In the genomic region with DNA sequence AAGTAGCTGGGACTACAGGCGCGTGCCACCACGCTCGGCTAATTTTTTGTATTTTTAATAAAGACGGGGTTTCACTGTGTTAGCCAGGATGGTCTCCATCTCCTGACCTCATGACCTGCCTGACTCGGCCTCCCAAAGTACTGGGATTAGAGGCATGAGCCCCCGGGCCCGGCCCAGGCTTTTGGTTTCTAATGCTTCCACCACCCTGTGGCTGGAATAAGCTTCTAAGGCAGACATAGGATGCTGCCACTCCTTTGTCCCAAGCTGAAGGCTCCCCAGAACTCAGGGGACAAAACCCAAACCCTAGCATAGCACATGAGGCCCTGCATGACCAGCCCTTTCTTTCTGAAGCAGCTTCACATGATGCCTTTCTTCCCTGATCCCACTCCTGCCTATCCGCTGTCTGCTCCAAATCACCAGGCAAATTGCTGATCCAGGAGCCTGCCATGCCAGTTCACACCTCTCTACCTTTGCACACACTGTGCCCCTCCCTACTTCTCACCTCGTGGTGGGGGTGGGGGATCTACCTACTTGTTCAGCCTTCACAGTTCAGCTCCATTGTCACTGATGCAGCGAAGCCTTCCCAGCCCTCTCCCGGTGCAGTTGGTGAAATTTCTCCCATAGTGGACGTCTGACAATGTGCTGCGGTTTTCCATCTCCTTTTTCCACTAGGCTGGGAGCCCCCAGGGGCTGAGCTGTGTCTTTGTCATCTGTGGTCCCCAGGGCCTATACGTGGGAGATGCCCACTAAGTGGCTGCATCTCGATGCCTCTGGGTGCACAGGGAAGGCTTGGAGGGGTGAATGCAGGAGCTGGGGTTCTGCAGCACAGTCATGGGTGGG, we compare ENCODE assay signal across 19 cellular contexts.
"Had no signal": no experiment of that assay in that cellular context is flagged by ENCODE, and none has a peak within 500 bp of the region (broad histone marks: within the 10 kb centered on the region; RNA-seq: fewer than 3 reads in every experiment).

No MANE protein-coding gene starts in this region.

- DNase-seq: activated CD4-positive, alpha-beta T cell treated with anti-CD3 and anti-CD28 coated beads, Interleukin-2, amount 50 U/mL, for 4 hours; activated effector memory CD4-positive, alpha-beta T cell treated with anti-CD3 and anti-CD28 coated beads, Interleukin-2, amount 50 U/mL, for 16 hours; activated naive CD4-positive, alpha-beta T cell treated with anti-CD3 and anti-CD28 coated beads, Interleukin-2, amount 50 U/mL, for 16 hours; activated T-cell treated with anti-CD3 and anti-CD28 coated beads, Interleukin-2, amount 50 U/mL, for 72 hours; cerebellar nuclear complex; cortex of kidney; heart left ventricle; kidney glomerular epithelial cell; left ventricle myocardium inferior; mammary epithelial cell; right cardiac atrium; small intestine; stimulated activated CD4-positive, alpha-beta T cell treated with anti-CD3 and anti-CD28 coated beads, Interleukin-4, amount 100 ng/mL, for 4 hours; testis; upper lobe of right lung had no signal

- H3K27me3 ChIP-seq: breast epithelium, testis, upper lobe of right lung had no signal

- H3K4me3 ChIP-seq: breast epithelium, gastroesophageal sphincter, heart left ventricle, left ventricle myocardium inferior, prostate gland, testis, upper lobe of right lung had no signal

- H3K36me3 Mint-ChIP-seq: stimulated activated memory B cell treated with anti-CD40 and anti-IgM and Interleukin-4, amounts not matched to agents 10 μg/mL and 1 μg/mL and 100 μg/mL, for 72 hours had no signal

- H3K9me3 ChIP-seq: breast epithelium, gastroesophageal sphincter, heart left ventricle, left ventricle myocardium inferior, prostate gland, testis, upper lobe of right lung had no signal

- H3K27ac Mint-ChIP-seq: activated T-cell treated with anti-CD3 and anti-CD28 coated beads, Interleukin-2, amount 50 U/mL, for 72 hours; stimulated activated memory B cell treated with anti-CD40 and anti-IgM and Interleukin-4, amounts not matched to agents 10 μg/mL and 1 μg/mL and 100 μg/mL, for 72 hours had no signal

- ATAC-seq: activated T-cell treated with anti-CD3 and anti-CD28 coated beads, Interleukin-2, amount 50 U/mL, for 72 hours; gastroesophageal sphincter; heart left ventricle; right cardiac atrium; stimulated activated memory B cell treated with anti-CD40 and anti-IgM and Interleukin-4, amounts not matched to agents 10 μg/mL and 1 μg/mL and 100 μg/mL, for 72 hours; upper lobe of right lung had no signal

- H3K4me1 ChIP-seq: prostate gland, testis had no signal

- H3K27ac ChIP-seq: gastroesophageal sphincter, heart left ventricle, left ventricle myocardium inferior, prostate gland, testis, upper lobe of right lung had no signal

- H3K9me3 Mint-ChIP-seq: activated T-cell treated with anti-CD3 and anti-CD28 coated beads, Interleukin-2, amount 50 U/mL, for 72 hours; stimulated activated memory B cell treated with anti-CD40 and anti-IgM and Interleukin-4, amounts not matched to agents 10 μg/mL and 1 μg/mL and 100 μg/mL, for 72 hours had no signal

- H3K4me3 Mint-ChIP-seq: activated T-cell treated with anti-CD3 and anti-CD28 coated beads, Interleukin-2, amount 50 U/mL, for 72 hours; stimulated activated memory B cell treated with anti-CD40 and anti-IgM and Interleukin-4, amounts not matched to agents 10 μg/mL and 1 μg/mL and 100 μg/mL, for 72 hours had no signal

- FAIRE-seq: small intestine had no signal

- H3K36me3 ChIP-seq: breast epithelium, gastroesophageal sphincter, heart left ventricle, left ventricle myocardium inferior, prostate gland, upper lobe of right lung had no signal
